29 cellular contexts compared by ENCODE assay signal in the genomic region with DNA sequence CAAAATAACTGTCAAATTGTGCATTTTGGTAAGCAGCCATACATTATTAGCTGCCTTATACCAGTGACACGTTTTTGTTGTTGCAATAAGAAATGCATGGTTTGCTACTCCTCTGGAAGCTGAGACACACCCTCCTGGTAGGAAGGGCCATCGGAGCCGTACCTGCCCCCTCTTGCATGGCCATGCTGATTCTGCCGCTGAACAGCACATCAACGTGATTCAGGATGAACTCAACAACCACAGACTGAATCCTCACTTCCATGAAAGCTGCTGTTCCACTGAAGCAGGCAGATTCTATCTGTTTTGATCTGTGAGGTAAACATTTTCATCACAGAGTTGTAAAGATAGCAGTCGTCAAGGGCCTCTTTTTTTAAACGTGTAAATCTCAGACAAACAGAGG. TPM values are rescaled to one million over a fixed set of nuclear protein-coding genes. Genes with fewer than 3 reads are reported as not detected.
DNase-seq lines count a peak whose midpoint lies in the region; ATAC-seq, FAIRE-seq and TF ChIP-seq lines count a peak whose summit lies in the region.
"Had no signal": no experiment of that assay in that cellular context is flagged by ENCODE, and none has a peak within 500 bp of the region (broad histone marks: within the 10 kb centered on the region; RNA-seq: fewer than 3 reads in every experiment).

No MANE protein-coding gene starts in this region.

- CTCF ChIA-PET in RWPE1 (lab: Yijun Ruan, JAX) = interaction anchor here (1.6 kb wide), 1 partner anchor 25 kb away, joined by 5 read pairs; no protein-coding TSS in a partner anchor

- H3T11ph ChIP-seq in H9 (ENCODE audit: low read length) = no peak overlapping the region

- no peaks in the 10 kb centered on the region for H4K20me1 ChIP-seq in H9 (ENCODE audit: control insufficient read depth, insufficient read depth, insufficient read length)
- H4K20me1 ChIP-seq: BLaER1 treated with 17β-estradiol and CSF1 and Interleukin-3, amounts not matched to agents 10 nM and 100 nM had no signal

- no peak overlapping the region for H3K27ac Mint-ChIP-seq in H9
- H3K27ac Mint-ChIP-seq in activated naive CD8-positive, alpha-beta T cell treated with anti-CD3 and anti-CD28 coated beads for 36 hours = no peak overlapping the region
- H3K27ac Mint-ChIP-seq: CD4-positive, alpha-beta T cell had no signal

- H2BK120ac ChIP-seq in H9 (ENCODE audit: low read depth, low read length, poor library complexity, severe bottlenecking) = no peak overlapping the region

- no peak for TF ChIP-seq CTCF in H9 (conservative IDR thresholded peaks at IDR 0.05)
- TF ChIP-seq CTCF in RWPE1 (conservative IDR thresholded peaks at IDR 0.05; ENCODE audit: low read depth) = no peak
- no peak for TF ChIP-seq CTCF in bronchial epithelial cell (IDR thresholded peaks at IDR 0.05; ENCODE audit: insufficient read depth, low read length, severe bottlenecking)
- TF ChIP-seq CTCF in ascending aorta (IDR thresholded peaks at IDR 0.05) = no peak

- no peak for FAIRE-seq in bronchial epithelial cell (lab: Jason Lieb, UNC)
- FAIRE-seq: A549, GM12891, H54 had no signal

- H3K27ac ChIP-seq in H9 (ENCODE audit: insufficient read length, low read depth, low read length) (no peak overlapping the region), RWPE1 (no peak overlapping the region), ascending aorta (no peak overlapping the region), aorta (ENCODE audit: low read depth in 1 of 2, low read length in 2 of 2) (no peak overlapping the region)
- H3K27ac ChIP-seq: A549; BLaER1 treated with 17β-estradiol and CSF1 and Interleukin-3, amounts not matched to agents 10 nM and 100 nM; PC-9; SK-N-MC had no signal

- H2BK15ac ChIP-seq in H9 (ENCODE audit: low read depth, low read length) = no peak overlapping the region

- POLR2A ChIA-PET in RWPE1 (lab: Yijun Ruan, JAX; ENCODE audit: low non-redundant PET) = no interaction called here

- H3K56ac ChIP-seq in H9 (ENCODE audit: insufficient read length, low read depth, low read length) = no peak overlapping the region

- no peak overlapping the region for H3K4me3 ChIP-seq in bronchial epithelial cell (ENCODE audit: low read depth, low read length)
- H3K4me3 ChIP-seq in ascending aorta = no peak overlapping the region
- no peak overlapping the region for H3K4me3 ChIP-seq in aorta (ENCODE audit: low read length in 2 of 2)
- H3K4me3 ChIP-seq: A549; BLaER1 treated with 17β-estradiol and CSF1 and Interleukin-3, amounts not matched to agents 10 nM and 100 nM; MG63; PC-9; SK-N-MC had no signal

- H3K9me3 ChIP-seq in H9 (ENCODE audit: control insufficient read depth, low read depth, low read length) (no peaks in the 10 kb centered on the region), ascending aorta (no peaks in the 10 kb centered on the region), aorta (ENCODE audit: control insufficient read depth, low read length) (no peaks in the 10 kb centered on the region)
- H3K9me3 ChIP-seq: A549; BLaER1 treated with 17β-estradiol and CSF1 and Interleukin-3, amounts not matched to agents 10 nM and 100 nM; MG63 had no signal

- no peak overlapping the region for H3K18ac ChIP-seq in H9 (ENCODE audit: insufficient read length, low read depth, low read length)

- no peaks in the 10 kb centered on the region for H3K79me1 ChIP-seq in H9 (ENCODE audit: insufficient read depth, low read depth, low read length, poor library complexity, severe bottlenecking)

- H3K36me3 Mint-ChIP-seq in H9 (ENCODE audit: insufficient read depth in 1 of 3, low read depth in 3 of 3) = peaks cover 4 to 28% (median 24%) of the 10 kb centered on the region in 3 experiments; a peak in 6 of 7 replicates
- no peaks in the 10 kb centered on the region for H3K36me3 Mint-ChIP-seq in activated naive CD8-positive, alpha-beta T cell treated with anti-CD3 and anti-CD28 coated beads for 36 hours

- H3K27me3 ChIP-seq in H9 (ENCODE audit: insufficient read depth, low read length) = no peaks in the 10 kb centered on the region
- H3K27me3 ChIP-seq in bronchial epithelial cell (ENCODE audit: control insufficient read depth, insufficient read depth, low read length) = no peaks in the 10 kb centered on the region
- H3K27me3 ChIP-seq in ascending aorta = no peaks in the 10 kb centered on the region
- H3K27me3 ChIP-seq in aorta (ENCODE audit: control insufficient read depth in 1 of 2, insufficient read depth in 2 of 2, low read length in 1 of 2) = no peaks in the 10 kb centered on the region
- H3K27me3 ChIP-seq: BLaER1 treated with 17β-estradiol and CSF1 and Interleukin-3, amounts not matched to agents 10 nM and 100 nM; MG63 had no signal

- H4K5ac ChIP-seq in H9 (ENCODE audit: insufficient read length, low read depth, low read length) = no peak overlapping the region

- no peak overlapping the region for H3K9ac ChIP-seq in H9 (ENCODE audit: extremely low read depth, insufficient read length, low read length)
- H3K9ac ChIP-seq: BLaER1 treated with 17β-estradiol and CSF1 and Interleukin-3, amounts not matched to agents 10 nM and 100 nM had no signal

- no peaks in the 10 kb centered on the region for H3K27me3 Mint-ChIP-seq in H9 (ENCODE audit: low read depth)
- no peaks in the 10 kb centered on the region for H3K27me3 Mint-ChIP-seq in activated naive CD8-positive, alpha-beta T cell treated with anti-CD3 and anti-CD28 coated beads for 36 hours
- H3K27me3 Mint-ChIP-seq: CD4-positive, alpha-beta T cell had no signal

- H3K4me1 Mint-ChIP-seq in H9 = no peaks in the 10 kb centered on the region
- peaks cover 4% of the 10 kb centered on the region for H3K4me1 Mint-ChIP-seq in activated naive CD8-positive, alpha-beta T cell treated with anti-CD3 and anti-CD28 coated beads for 36 hours

- no peak overlapping the region for H2BK12ac ChIP-seq in H9 (ENCODE audit: insufficient read length, low read depth, low read length)

- no peak overlapping the region for H2BK20ac ChIP-seq in H9 (ENCODE audit: low read depth, low read length, poor library complexity, severe bottlenecking)

- peaks cover 17% of the 10 kb centered on the region for H3K36me3 ChIP-seq in bronchial epithelial cell (ENCODE audit: control insufficient read depth, insufficient read depth, low read length)
- H3K36me3 ChIP-seq in ascending aorta = peaks cover 18 to 25% of the 10 kb centered on the region in 2 donors
- H3K36me3 ChIP-seq in aorta (ENCODE audit: control insufficient read depth in 1 of 2, insufficient read depth in 2 of 2, low read length in 1 of 2) = peaks cover 3 to 4% of the 10 kb centered on the region in 2 donors
- H3K36me3 ChIP-seq: MG63 had no signal

- H3K4ac ChIP-seq in H9 (ENCODE audit: low read depth, low read length) = no peak overlapping the region

- H3K23me2 ChIP-seq in H9 (ENCODE audit: insufficient read length, low read depth, low read length, poor library complexity, severe bottlenecking) = no peaks in the 10 kb centered on the region

- H3K4me1 ChIP-seq in H9 (ENCODE audit: insufficient read depth, low read length) = no peaks in the 10 kb centered on the region
- no peaks in the 10 kb centered on the region for H3K4me1 ChIP-seq in ascending aorta
- H3K4me1 ChIP-seq in aorta (ENCODE audit: control insufficient read depth in 1 of 2, insufficient read depth in 2 of 2, low read length in 2 of 2) = no peaks in the 10 kb centered on the region
- H3K4me1 ChIP-seq: A549 had no signal

- intact Hi-C loops in ascending aorta (cut with DNase I) (no loop called here), aorta (cut with DNase I) (no loop called here)

- no peak overlapping the region for H3K4me2 ChIP-seq in H9 (ENCODE audit: insufficient read depth, insufficient read length, low read length)
- H3K4me2 ChIP-seq: A549; BLaER1 treated with 17β-estradiol and CSF1 and Interleukin-3, amounts not matched to agents 10 nM and 100 nM; PC-9 had no signal

- peak overlapping the region; percentile 55 for H2BK5ac ChIP-seq in H9 (ENCODE audit: insufficient read length, low read length)

- no peak overlapping the region for H4K8ac ChIP-seq in H9 (replicated peaks; ENCODE audit: insufficient read length, low read depth, low read length)

- WGBS in H9 (ENCODE audit: extremely low coverage, insufficient read length, low lambda C conversion rate) = no CpG with 5 or more reads among the region's 7 CpGs
- 72 to 80% methylated on average over 7 of the region's 7 CpGs for WGBS in aorta, 2 donors

- no peak overlapping the region for H2AK5ac ChIP-seq in H9 (ENCODE audit: insufficient read length, low read length)

- no peaks in the 10 kb centered on the region for H3K9me3 Mint-ChIP-seq in H9
- no peaks in the 10 kb centered on the region for H3K9me3 Mint-ChIP-seq in activated naive CD8-positive, alpha-beta T cell treated with anti-CD3 and anti-CD28 coated beads for 36 hours
- H3K9me3 Mint-ChIP-seq: CD4-positive, alpha-beta T cell had no signal

- DNase-seq in H9 (no peak), RWPE1 (ENCODE audit: low spot score) (peak; percentile 25), bronchial epithelial cell (ENCODE audit: low read depth) (peak; percentile 49), kidney tubule cell (ENCODE audit: low spot score) (peak; percentile 12), ascending aorta (ENCODE audit: low spot score in 2 of 2) (no peak), aorta (no peak), DMS 273 (lab: John Stamatoyannopoulos, UW; ENCODE audit: unreplicated experiment) (no peak)
- DNase-seq in activated naive CD8-positive, alpha-beta T cell treated with anti-CD3 and anti-CD28 coated beads for 36 hours = no peak
- DNase-seq: AML-193; CD4-positive, alpha-beta T cell; COR-L47; GDM1; KBM-7; MG63; NCI-H1105 treated with DMSO at 0.1 percent for 48 hours; NCI-H2029; NCI-H446; NCI-H524 treated with DMSO at 0.1 percent for 48 hours; NCI-H774; NK-92 treated with Interleukin-12 subunit alpha and Interleukin-12 subunit beta, amount 100 ng/mL, for 24 hours; PC-9; RPMI8226; SHP77 treated with DMSO at 0.1 percent for 48 hours had no signal

- H2AFZ ChIP-seq in H9 (ENCODE audit: low read length) = no peak overlapping the region
- H2AFZ ChIP-seq: PC-9 had no signal

- H3K4me3 Mint-ChIP-seq in H9 = no peak overlapping the region
- H3K4me3 Mint-ChIP-seq in activated naive CD8-positive, alpha-beta T cell treated with anti-CD3 and anti-CD28 coated beads for 36 hours = no peak overlapping the region
- H3K4me3 Mint-ChIP-seq: CD4-positive, alpha-beta T cell had no signal

- no peak overlapping the region; the same call in 1 of the 2 replicates for H3K14ac ChIP-seq in H9 (ENCODE audit: insufficient read depth, low read length)

- H3K79me2 ChIP-seq in H9 (ENCODE audit: insufficient read depth, low read length) = no peaks in the 10 kb centered on the region

- H3K23ac ChIP-seq in H9 (ENCODE audit: insufficient read length, low read depth, low read length) = no peak overlapping the region

- H4K91ac ChIP-seq in H9 (ENCODE audit: insufficient read length, low read depth, low read length) = no peak overlapping the region

- no peak for ATAC-seq in aorta (ENCODE audit: low FRiP score)
- ATAC-seq: A549 had no signal

RNA-seq across cellular contexts. Expression of gene TP53AIP1, which starts 38.6 kb away (rescaled TPM):
- total RNA-seq in H9 (2021) = not detected in 2 replicates
- 1.3 and 4.6 TPM in 2 replicates for total RNA-seq in bronchial epithelial cell
- not detected for total RNA-seq in ascending aorta
- not detected for total RNA-seq in aorta
- not detected for polyA plus RNA-seq in aorta
- total RNA-seq in activated naive CD8-positive, alpha-beta T cell treated with anti-CD3 and anti-CD28 coated beads for 36 hours = not detected
- total RNA-seq: LHCN-M2, PC-9 had no signal

Comparison
In these comparisons a context has a peak if more than half of its experiments do, and no peak if none do; other contexts are left out.
1. DNase-seq: peak in RWPE1 (single experiment), bronchial epithelial cell (single experiment) and kidney tubule cell (single experiment); none in H9 (single experiment), ascending aorta (0 of 2), aorta (0 of 2), DMS 273 (single experiment) and activated naive CD8-positive, alpha-beta T cell treated with anti-CD3 and anti-CD28 coated beads for 36 hours (single experiment).